ENCODE assay signal across 8 cellular contexts in the genomic region with DNA sequence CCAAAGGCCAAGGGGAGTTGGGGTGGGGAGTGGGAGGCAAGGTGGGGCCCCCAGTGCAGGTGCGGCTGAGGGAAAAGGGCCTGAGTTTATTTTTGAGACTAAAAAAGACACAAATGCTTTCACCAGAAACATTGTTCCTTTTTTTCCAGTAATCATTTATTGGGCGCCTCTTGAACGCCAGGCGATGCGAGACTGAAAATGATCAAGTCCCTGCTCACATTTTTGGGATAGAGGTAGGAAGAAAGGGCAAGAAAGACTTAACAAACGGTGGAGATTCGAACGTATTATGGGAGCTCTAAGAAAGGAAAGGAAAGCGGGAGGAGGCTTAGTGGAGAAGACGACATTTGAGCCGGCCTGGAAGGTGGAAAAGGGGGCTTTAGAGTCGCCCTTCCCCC. TPM values are rescaled to one million over a fixed set of nuclear protein-coding genes. Genes with fewer than 3 reads are reported as not detected.
DNase-seq lines count a peak whose midpoint lies in the region; TF ChIP-seq lines count a peak whose summit lies in the region.

No MANE protein-coding gene starts in this region.

- intact Hi-C loops in esophagus squamous epithelium (cut with DNase I) = no loop called here

- H3K27me3 ChIP-seq in esophagus squamous epithelium (peaks cover 0 to 33% (median 3%) of the 10 kb centered on the region in 4 donors), rectal smooth muscle tissue (ENCODE audit: control insufficient read depth, insufficient read depth, low read length) (peaks cover 6% of the 10 kb centered on the region)

- DNase-seq in RPMI8226 (peak; percentile 30), esophagus squamous epithelium (lab: John Stamatoyannopoulos, UW) (no peak), GM20000 (ENCODE audit: low spot score) (no peak), activated gamma-delta T cell (lab: John Stamatoyannopoulos, UW) (no peak)
- DNase-seq in stimulated activated CD4-positive, alpha-beta T cell treated with anti-CD3 and anti-CD28 coated beads, Interleukin-12 subunit alpha, Interleukin-12 subunit beta, amount 100 ng/mL, for 4 hours = no peak
- no peak for DNase-seq in activated CD4-positive, alpha-beta T cell treated with anti-CD3 and anti-CD28 coated beads, Interleukin-2, amount 50 U/mL, for 1 hour

- H3K9ac ChIP-seq in ES-I3 (ENCODE audit: low read depth, low read length) (peak overlapping the region; percentile 93), rectal smooth muscle tissue (ENCODE audit: low read length) (peak overlapping the region; percentile 66)

- 16 to 30% methylated on average over 12 of the region's 12 CpGs for WGBS in esophagus squamous epithelium, 2 donors

- H3K9me3 ChIP-seq in ES-I3 (ENCODE audit: control insufficient read depth, insufficient read depth, low read length) (no peaks in the 10 kb centered on the region), esophagus squamous epithelium (no peaks in the 10 kb centered on the region)

- H3K4me3 ChIP-seq in esophagus squamous epithelium (peak overlapping the region; percentile 88 to 99 (median 94)), rectal smooth muscle tissue (ENCODE audit: low read length) (peak overlapping the region; percentile 68)

- peaks cover 13% of the 10 kb centered on the region for H3K36me3 ChIP-seq in ES-I3 (ENCODE audit: insufficient read depth, low read length)
- H3K36me3 ChIP-seq in esophagus squamous epithelium = peaks cover 7 to 33% (median 17%) of the 10 kb centered on the region in 3 donors
- peaks cover 7% of the 10 kb centered on the region for H3K36me3 ChIP-seq in rectal smooth muscle tissue (ENCODE audit: control insufficient read depth, insufficient read depth, low read length)

- peaks cover 12% of the 10 kb centered on the region; the same call in 1 of the 2 replicates for H3K4me1 ChIP-seq in ES-I3 (ENCODE audit: insufficient read depth, low read length)
- H3K4me1 ChIP-seq in esophagus squamous epithelium = peaks cover 15 to 53% (median 18%) of the 10 kb centered on the region in 3 donors
- H3K4me1 ChIP-seq in rectal smooth muscle tissue (ENCODE audit: control insufficient read depth, insufficient read depth, low read length) = peaks cover 13% of the 10 kb centered on the region

- TF ChIP-seq POLR2A in esophagus squamous epithelium (IDR thresholded peaks at IDR 0.05) = no peak

- H3K27ac ChIP-seq in esophagus squamous epithelium (peak overlapping the region; percentile 87 to 92 (median 92)), rectal smooth muscle tissue (ENCODE audit: low read depth, low read length) (peak overlapping the region; percentile 82)

- TF ChIP-seq CTCF in esophagus squamous epithelium (IDR thresholded peaks at IDR 0.05) (no peak), GM20000 (IDR thresholded peaks at IDR 0.05; ENCODE audit: extremely low read depth, missing control alignments) (no peak)

RNA-seq across cellular contexts. Expression of a gene that starts 0.8 kb away (rescaled TPM):
- 100 to 1,000 TPM in 1 of 4 donors, 10 to 100 TPM in 3; 87.8 to 112 (median 93.5) TPM for total RNA-seq in esophagus squamous epithelium

RNA-seq across cellular contexts. Expression of a gene that starts 2.4 kb away (rescaled TPM):
- total RNA-seq in esophagus squamous epithelium = not detected

RNA-seq across cellular contexts. Expression of a gene that starts 18.7 kb away (rescaled TPM):
- 10 to 100 TPM; 17.9 to 37.6 (median 25.4) TPM for total RNA-seq in esophagus squamous epithelium

RNA-seq across cellular contexts. Expression of a gene that starts 25.1 kb away (rescaled TPM):
- not detected for total RNA-seq in esophagus squamous epithelium

RNA-seq across cellular contexts. Expression of a gene that starts 39.6 kb away (rescaled TPM):
- total RNA-seq in esophagus squamous epithelium = 10 to 100 TPM; 14.6 to 58.5 (median 15.1) TPM
